In the genomic region with DNA sequence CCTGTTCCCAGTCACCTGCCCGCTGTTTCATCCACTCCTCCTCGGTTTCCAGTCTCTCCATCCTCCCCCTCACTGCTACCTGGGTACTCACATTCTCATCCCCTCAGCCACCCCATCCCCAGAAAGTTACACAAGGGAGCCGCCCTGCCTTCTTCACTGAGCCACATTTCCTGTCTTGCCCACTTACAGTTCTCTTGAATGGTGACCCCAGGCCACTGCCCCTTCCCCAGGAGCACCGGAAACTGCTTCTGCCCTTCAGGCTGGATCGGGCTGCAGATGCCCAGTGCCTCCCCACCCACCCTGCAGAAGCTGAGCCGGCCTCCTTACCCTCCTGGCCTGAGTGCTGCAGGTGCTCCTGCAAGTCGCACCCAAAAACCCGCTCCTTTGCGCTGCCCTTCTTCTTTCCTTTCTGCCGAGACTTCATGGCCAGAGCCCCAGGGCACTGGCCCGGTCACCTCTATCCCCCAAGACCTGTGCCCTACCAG, we compare ENCODE assay signal across 10 cellular contexts. TPM values are rescaled to one million over a fixed set of nuclear protein-coding genes. Genes with fewer than 3 reads are reported as not detected.
DNase-seq lines count a peak whose midpoint lies in the region; ATAC-seq, FAIRE-seq and TF ChIP-seq lines count a peak whose summit lies in the region.
"Had no signal": no experiment of that assay in that cellular context is flagged by ENCODE, and none has a peak within 500 bp of the region (broad histone marks: within the 10 kb centered on the region; RNA-seq: fewer than 3 reads in every experiment).

No MANE protein-coding gene starts in this region.

- peak overlapping the region; percentile 86; the same call in 1 of the 2 replicates for H2AFZ ChIP-seq in K562 (ENCODE audit: low read depth, low read length)

- TF ChIP-seq CTCF in K562 (IDR thresholded peaks at IDR 0.05 in 2 of 3, conservative IDR thresholded peaks at IDR 0.05 in 1 of 3; ENCODE audit: insufficient read depth in 2 of 3, low read depth in 1 of 3, low read length in 3 of 3) (no peak), sigmoid colon (IDR thresholded peaks at IDR 0.05) (no peak)

- no TSS peak for BruUV-seq in K562 (replicated peaks; lab: Mats Ljungman, UMichigan)

- intact Hi-C loops in K562 (cut with micrococcal nuclease) (no loop called here), sigmoid colon (cut with DNase I) (no loop called here)

- in situ Hi-C loops in K562 (cut with MboI): no loop called here

- H3K27me3 ChIP-seq in K562 (ENCODE audit: control insufficient read depth in 2 of 2, insufficient read depth in 2 of 2, low read length in 2 of 2) (no peaks in the 10 kb centered on the region; a peak in 1 of 5 replicates), sigmoid colon (peaks cover 0 to 5% (median 0%) of the 10 kb centered on the region in 3 donors)

- no peak overlapping the region for H3K4me2 ChIP-seq in K562 (ENCODE audit: insufficient read depth, low read length)

- H3K36me3 ChIP-seq in K562 (ENCODE audit: control insufficient read depth, insufficient read depth, low read length) (no peaks in the 10 kb centered on the region), sigmoid colon (no peaks in the 10 kb centered on the region)

- H4K20me1 ChIP-seq in K562 (replicated peaks; ENCODE audit: control insufficient read depth, insufficient read depth, low read length): no peaks in the 10 kb centered on the region

- H3K79me2 ChIP-seq in K562 (ENCODE audit: control insufficient read depth, insufficient read depth, low read length): no peaks in the 10 kb centered on the region

- no peak for TF ChIP-seq RAD21 in K562 (CRISPR knock-in tag; conservative IDR thresholded peaks at IDR 0.05 in 1 of 2, IDR thresholded peaks at IDR 0.05 in 1 of 2)

- H3K4me3 ChIP-seq in K562 (no peak overlapping the region), sigmoid colon (peak overlapping the region in 3 of 4 donors; percentile 16 to 42 (median 31))

- H3K9me1 ChIP-seq in K562 (ENCODE audit: control insufficient read depth, insufficient read depth, low read length): no peaks in the 10 kb centered on the region

- DNase-seq in K562 (ENCODE audit: extremely low read depth in 1 of 4, low spot score in 3 of 4): no peak
- DNase-seq in sigmoid colon: no peak
- DNase-seq in OCI-M2 (lab: John Stamatoyannopoulos, UW; ENCODE audit: unreplicated experiment): no peak
- no peak for DNase-seq in dedifferentiated amniotic fluid mesenchymal stem cell (ENCODE audit: extremely low spot score)
- no peak for DNase-seq in SKM-1 (lab: John Stamatoyannopoulos, UW; ENCODE audit: unreplicated experiment)

- H3K4me1 ChIP-seq in K562 (replicated peaks in 1 of 2; ENCODE audit: control insufficient read depth in 2 of 2, insufficient read depth in 2 of 2, low read length in 2 of 2) (peaks cover 17 to 21% of the 10 kb centered on the region in 2 experiments), sigmoid colon (no peaks in the 10 kb centered on the region)

- FAIRE-seq in K562 (lab: Jason Lieb, UNC): no peak
- FAIRE-seq: astrocyte had no signal

- TF ChIP-seq POLR2A in K562 (conservative IDR thresholded peaks at IDR 0.05): no peak
- TF ChIP-seq POLR2A in sigmoid colon (IDR thresholded peaks at IDR 0.05): no peak

- WGBS in K562 (ENCODE audit: insufficient coverage, low coverage, missing lambda C conversion rate): 57% methylated on average over 8 of the region's 11 CpGs
- 48 to 85% methylated on average over 11 of the region's 11 CpGs for WGBS in sigmoid colon, 2 donors

- H3K27ac ChIP-seq in K562 (ENCODE audit: extremely low read depth, low read depth, low read length): no peak overlapping the region
- peak overlapping the region; percentile 42 to 64 (median 50) for H3K27ac ChIP-seq in sigmoid colon

- H3K9me3 ChIP-seq in K562 (replicated peaks; ENCODE audit: control insufficient read depth, insufficient read depth, low read depth, low read length) (no peaks in the 10 kb centered on the region), sigmoid colon (no peaks in the 10 kb centered on the region)

- CTCF ChIA-PET in K562 (lab: Yijun Ruan, JAX; ENCODE audit: low intra/inter-chr PET ratio): no interaction called here

- peak; percentile 9 for ATAC-seq in GM19023 (IDR thresholded peaks at IDR 0.05; ENCODE audit: unreplicated experiment)
- peak; percentile 0 for ATAC-seq in HG03460 (IDR thresholded peaks at IDR 0.05; ENCODE audit: unreplicated experiment)
- ATAC-seq in K562: no peak
- no peak for ATAC-seq in GM21717 (IDR thresholded peaks at IDR 0.05; ENCODE audit: unreplicated experiment)

- peak overlapping the region in 1 of 2 experiments; percentile 62; a peak in 1 of 4 replicates for H3K9ac ChIP-seq in K562 (ENCODE audit: insufficient read depth in 1 of 2, low read depth in 2 of 2, low read length in 2 of 2)

- POLR2A ChIA-PET in K562 (lab: Yijun Ruan, JAX): interaction anchor here (1.0 to 3.3 kb wide), 3 partner anchors 17 to 30 kb away, joined by 3 to 19 read pairs (median 3); a partner anchor contains a TSS

- TF ChIP-seq EP300 in K562 (IDR thresholded peaks at IDR 0.05; ENCODE audit: low read length) (no peak), sigmoid colon (IDR thresholded peaks at IDR 0.05) (no peak)

RNA-seq across cellular contexts. Expression of a gene that starts 0.4 kb away (rescaled TPM):
- total RNA-seq in K562 (2011; cell fraction: chromatin; rRNA removed; ENCODE audit: low replicate concordance): 0.12 and 0.28 TPM in 2 replicates
- total RNA-seq in K562 (2011; cell fraction: nucleolus; rRNA removed): 0.13 and 0.17 TPM in 2 replicates
- 0.15 TPM in 1 of 2 replicates, not detected in the other for total RNA-seq in K562 (2011; cell fraction: nucleoplasm; rRNA removed)
- 0.04 and 0.73 TPM in 2 replicates for total RNA-seq in K562 (2014; rRNA removed)
- total RNA-seq in K562 (2014; rRNA removed; fragmentation: Illumina TruSeq; extraction: Trizol): 0.06 and 0.07 TPM in 2 replicates
- 0.04 and 0.07 TPM in 2 replicates for total RNA-seq in K562 (2015; rRNA removed; fragmentation: Illumina TruSeq; extraction: Trizol)
- 0.35 and 0.42 TPM in 2 replicates for total RNA-seq in K562 (2021)
- 0.12 and 0.20 TPM in 2 replicates for polyA plus RNA-seq in K562 (2011; rRNA removed)
- 0.15 and 0.58 TPM in 2 replicates for polyA plus RNA-seq in K562 (2011; cell fraction: cytosol; rRNA removed)
- 0.10 and 0.28 TPM in 2 replicates for polyA plus RNA-seq in K562 (2011; cell fraction: nucleus; rRNA removed)
- polyA plus RNA-seq in K562 (2012): 0.21 and 0.39 TPM in 2 replicates
- 0.11 and 0.12 TPM in 2 replicates for polyA plus RNA-seq in K562 (2014; fragmentation: Illumina TruSeq; extraction: Trizol)
- under 1 TPM; 0.01 to 0.03 TPM for polyA plus RNA-seq in K562 (2014; fragmentation: Nextera tagmentation; extraction: Ambion mirVana)
- 0.17 and 0.18 TPM in 2 replicates for polyA plus RNA-seq in K562 (2014; rRNA removed)
- polyA minus RNA-seq in K562 (2011; rRNA and poly(A)+ RNA removed): 0.09 and 0.14 TPM in 2 replicates
- 0.19 TPM in 1 of 2 replicates, not detected in the other for polyA minus RNA-seq in K562 (2011; cell fraction: cytosol; rRNA and poly(A)+ RNA removed)
- not detected in 2 replicates for polyA minus RNA-seq in K562 (2011; cell fraction: nucleus; rRNA and poly(A)+ RNA removed)
- 1 to 10 TPM; 4.4 to 7.7 (median 6.6) TPM for total RNA-seq in sigmoid colon
- polyA plus RNA-seq in sigmoid colon: 10 to 100 TPM in 1 of 3 donors, 1 to 10 TPM in 2; 4.8 to 37.8 (median 4.9) TPM
- total RNA-seq: RPMI7951 had no signal

RNA-seq across cellular contexts. Expression of a gene that starts 20.1 kb away (rescaled TPM):
- total RNA-seq in K562 (2011; cell fraction: chromatin; rRNA removed; ENCODE audit: low replicate concordance): 0.16 and 0.25 TPM in 2 replicates
- not detected in 2 replicates for total RNA-seq in K562 (2011; cell fraction: nucleolus; rRNA removed)
- not detected in 2 replicates for total RNA-seq in K562 (2011; cell fraction: nucleoplasm; rRNA removed)
- total RNA-seq in K562 (2014; rRNA removed): not detected in 2 replicates
- total RNA-seq in K562 (2014; rRNA removed; fragmentation: Illumina TruSeq; extraction: Trizol): not detected in 2 replicates
- total RNA-seq in K562 (2015; rRNA removed; fragmentation: Illumina TruSeq; extraction: Trizol): not detected in 2 replicates
- 0.09 TPM in 1 of 2 replicates, not detected in the other for total RNA-seq in K562 (2021)
- polyA plus RNA-seq in K562 (2011; rRNA removed): 0.01 TPM in 1 of 2 replicates, not detected in the other
- 0.01 and 0.13 TPM in 2 replicates for polyA plus RNA-seq in K562 (2011; cell fraction: cytosol; rRNA removed)
- 0.10 and 0.18 TPM in 2 replicates for polyA plus RNA-seq in K562 (2011; cell fraction: nucleus; rRNA removed)
- polyA plus RNA-seq in K562 (2012): 0.07 and 0.12 TPM in 2 replicates
- not detected in 2 replicates for polyA plus RNA-seq in K562 (2014; fragmentation: Illumina TruSeq; extraction: Trizol)
- not detected for polyA plus RNA-seq in K562 (2014; fragmentation: Nextera tagmentation; extraction: Ambion mirVana)
- 0.09 TPM in 1 of 2 replicates, not detected in the other for polyA plus RNA-seq in K562 (2014; rRNA removed)
- not detected in 2 replicates for polyA minus RNA-seq in K562 (2011; rRNA and poly(A)+ RNA removed)
- polyA minus RNA-seq in K562 (2011; cell fraction: cytosol; rRNA and poly(A)+ RNA removed): not detected in 2 replicates
- polyA minus RNA-seq in K562 (2011; cell fraction: nucleus; rRNA and poly(A)+ RNA removed): 0.27 TPM in 1 of 2 replicates, not detected in the other
- total RNA-seq in sigmoid colon: not detected
- polyA plus RNA-seq in sigmoid colon: 1 to 10 TPM in 2 of 3 donors, not detected in 1; 1.2 to 2.8 TPM
- total RNA-seq: RPMI7951 had no signal

RNA-seq across cellular contexts. Expression of a gene that starts 23.5 kb away (rescaled TPM):
- 56.3 and 125 TPM in 2 replicates for total RNA-seq in K562 (2011; cell fraction: chromatin; rRNA removed; ENCODE audit: low replicate concordance)
- total RNA-seq in K562 (2011; cell fraction: nucleolus; rRNA removed): 93.4 and 97.7 TPM in 2 replicates
- total RNA-seq in K562 (2011; cell fraction: nucleoplasm; rRNA removed): 70.5 and 77.6 TPM in 2 replicates
- total RNA-seq in K562 (2014; rRNA removed) (59.8 and 77.5 TPM in 2 replicates), K562 (2014; rRNA removed; fragmentation: Illumina TruSeq; extraction: Trizol) (43.1 and 52.9 TPM in 2 replicates), K562 (2015; rRNA removed; fragmentation: Illumina TruSeq; extraction: Trizol) (56.4 and 57.5 TPM in 2 replicates), K562 (2021) (50.6 and 51.1 TPM in 2 replicates), sigmoid colon (10 to 100 TPM; 54.8 to 76.2 (median 62.5) TPM)
- polyA plus RNA-seq in K562 (2011; rRNA removed) (52.8 and 54.2 TPM in 2 replicates), K562 (2014; fragmentation: Illumina TruSeq; extraction: Trizol) (53.1 and 57.5 TPM in 2 replicates), K562 (2014; fragmentation: Nextera tagmentation; extraction: Ambion mirVana) (10 to 100 TPM in 1 of 2 experiments, 1 to 10 TPM in 1; 7.4 to 46.3 TPM), K562 (2014; rRNA removed) (50.9 and 60.2 TPM in 2 replicates), sigmoid colon (10 to 100 TPM; 25.8 to 84.6 (median 42.5) TPM)
- polyA plus RNA-seq in K562 (2011; cell fraction: cytosol; rRNA removed): 52.1 and 58.4 TPM in 2 replicates
- 205 and 262 TPM in 2 replicates for polyA plus RNA-seq in K562 (2011; cell fraction: nucleus; rRNA removed)
- polyA plus RNA-seq in K562 (2012): 44.8 and 45.4 TPM in 2 replicates
- polyA minus RNA-seq in K562 (2011; rRNA and poly(A)+ RNA removed): 67.4 and 82.4 TPM in 2 replicates
- polyA minus RNA-seq in K562 (2011; cell fraction: cytosol; rRNA and poly(A)+ RNA removed): 31.4 and 33.5 TPM in 2 replicates
- 33.8 and 36.8 TPM in 2 replicates for polyA minus RNA-seq in K562 (2011; cell fraction: nucleus; rRNA and poly(A)+ RNA removed)

RNA-seq across cellular contexts. Expression of a gene that starts 28.9 kb away (rescaled TPM):
- not detected in 2 replicates for total RNA-seq in K562 (2011; cell fraction: chromatin; rRNA removed; ENCODE audit: low replicate concordance)
- total RNA-seq in K562 (2011; cell fraction: nucleolus; rRNA removed): not detected in 2 replicates
- not detected in 2 replicates for total RNA-seq in K562 (2011; cell fraction: nucleoplasm; rRNA removed)
- total RNA-seq in K562 (2014; rRNA removed): not detected in 2 replicates
- total RNA-seq in K562 (2014; rRNA removed; fragmentation: Illumina TruSeq; extraction: Trizol): not detected in 2 replicates
- not detected in 2 replicates for total RNA-seq in K562 (2015; rRNA removed; fragmentation: Illumina TruSeq; extraction: Trizol)
- total RNA-seq in K562 (2021): not detected in 2 replicates
- not detected in 2 replicates for polyA plus RNA-seq in K562 (2011; rRNA removed)
- not detected in 2 replicates for polyA plus RNA-seq in K562 (2011; cell fraction: cytosol; rRNA removed)
- not detected in 2 replicates for polyA plus RNA-seq in K562 (2011; cell fraction: nucleus; rRNA removed)
- polyA plus RNA-seq in K562 (2012): not detected in 2 replicates
- not detected in 2 replicates for polyA plus RNA-seq in K562 (2014; fragmentation: Illumina TruSeq; extraction: Trizol)
- polyA plus RNA-seq in K562 (2014; fragmentation: Nextera tagmentation; extraction: Ambion mirVana): not detected
- not detected in 2 replicates for polyA plus RNA-seq in K562 (2014; rRNA removed)
- not detected in 2 replicates for polyA minus RNA-seq in K562 (2011; rRNA and poly(A)+ RNA removed)
- not detected in 2 replicates for polyA minus RNA-seq in K562 (2011; cell fraction: cytosol; rRNA and poly(A)+ RNA removed)
- polyA minus RNA-seq in K562 (2011; cell fraction: nucleus; rRNA and poly(A)+ RNA removed): not detected in 2 replicates
- total RNA-seq in sigmoid colon: 10 to 100 TPM in 2 of 4 donors, 1 to 10 TPM in 2; 5.8 to 14.1 (median 10.8) TPM
- polyA plus RNA-seq in sigmoid colon: 10 to 100 TPM in 1 of 3 donors, 1 to 10 TPM in 2; 4.7 to 11.1 (median 9.6) TPM
- total RNA-seq: RPMI7951 had no signal

RNA-seq across cellular contexts. Expression of a gene that starts 30.5 kb away (rescaled TPM):
- total RNA-seq in K562 (2011; cell fraction: chromatin; rRNA removed; ENCODE audit: low replicate concordance): 1.5 and 4.4 TPM in 2 replicates
- 2.0 and 3.0 TPM in 2 replicates for total RNA-seq in K562 (2011; cell fraction: nucleolus; rRNA removed)
- total RNA-seq in K562 (2011; cell fraction: nucleoplasm; rRNA removed): 2.4 and 4.0 TPM in 2 replicates
- total RNA-seq in K562 (2014; rRNA removed) (not detected in 2 replicates), K562 (2014; rRNA removed; fragmentation: Illumina TruSeq; extraction: Trizol) (not detected in 2 replicates), K562 (2015; rRNA removed; fragmentation: Illumina TruSeq; extraction: Trizol) (0.23 TPM in 1 of 2 replicates, not detected in the other), K562 (2021) (0.38 and 0.53 TPM in 2 replicates), sigmoid colon (10 to 100 TPM; 10.5 to 46.4 (median 27.8) TPM)
- polyA plus RNA-seq in K562 (2011; rRNA removed) (0.23 TPM in 1 of 2 replicates, not detected in the other), K562 (2014; fragmentation: Illumina TruSeq; extraction: Trizol) (not detected in 2 replicates), K562 (2014; fragmentation: Nextera tagmentation; extraction: Ambion mirVana) (not detected), K562 (2014; rRNA removed) (0.23 and 0.27 TPM in 2 replicates), sigmoid colon (100 to 1,000 TPM; 115 to 609 (median 268) TPM)
- not detected in 2 replicates for polyA plus RNA-seq in K562 (2011; cell fraction: cytosol; rRNA removed)
- 1.3 and 3.0 TPM in 2 replicates for polyA plus RNA-seq in K562 (2011; cell fraction: nucleus; rRNA removed)
- 0.26 and 0.84 TPM in 2 replicates for polyA plus RNA-seq in K562 (2012)
- 0.53 TPM in 1 of 2 replicates, not detected in the other for polyA minus RNA-seq in K562 (2011; rRNA and poly(A)+ RNA removed)
- not detected in 2 replicates for polyA minus RNA-seq in K562 (2011; cell fraction: cytosol; rRNA and poly(A)+ RNA removed)
- 0.81 and 1.1 TPM in 2 replicates for polyA minus RNA-seq in K562 (2011; cell fraction: nucleus; rRNA and poly(A)+ RNA removed)

Comparison
In these comparisons a context has a peak if more than half of its experiments do, and no peak if none do; other contexts are left out.
1. ATAC-seq: peak in GM19023 (single experiment) and HG03460 (single experiment); none in K562 (single experiment) and GM21717 (single experiment).